26 cellular contexts compared by ENCODE assay signal in genomic region chr3:1700650-1701049, GRCh38.
"Had no signal": no experiment of that assay in that cellular context is flagged by ENCODE, and none has a peak within 500 bp of the region (broad histone marks: within the 10 kb centered on the region; RNA-seq: fewer than 3 reads in every experiment).

No MANE protein-coding gene starts in this region.

- H3K36me3 Mint-ChIP-seq: mesothelial cell of epicardium; naive B cell; natural killer cell treated with Interleukin-12 subunit alpha and Interleukin-12 subunit beta and Interleukin-15 and Interleukin-18, amount 100 ng/mL, for 72 hours had no signal

- H3K27ac ChIP-seq: dorsolateral prefrontal cortex, esophagus muscularis mucosa, heart right ventricle, left lung, prostate gland, right atrium auricular region, suprapubic skin, transverse colon had no signal

- H3K4me1 ChIP-seq: esophagus muscularis mucosa, heart right ventricle, left lung, prostate gland, right atrium auricular region, suprapubic skin, transverse colon had no signal

- H3K27ac Mint-ChIP-seq: endodermal cell; mesothelial cell of epicardium; natural killer cell treated with Interleukin-12 subunit alpha and Interleukin-12 subunit beta and Interleukin-15 and Interleukin-18, amount 100 ng/mL, for 72 hours; stimulated activated naive CD8-positive, alpha-beta T cell treated with anti-CD3 and anti-CD28 coated beads, Interleukin-15, amount 100 ng/mL, for 72 hours had no signal

- H3K27me3 ChIP-seq: esophagus muscularis mucosa, heart right ventricle, left lung, right atrium auricular region, suprapubic skin, transverse colon had no signal

- H3K4me1 Mint-ChIP-seq: endodermal cell; naive B cell; neural crest cell; stimulated activated naive CD8-positive, alpha-beta T cell treated with anti-CD3 and anti-CD28 coated beads, Interleukin-15, amount 100 ng/mL, for 72 hours had no signal

- H3K4me3 ChIP-seq: dorsolateral prefrontal cortex, esophagus muscularis mucosa, heart right ventricle, left lung, mucosa of descending colon, prostate gland, right atrium auricular region, smooth muscle cell, suprapubic skin, transverse colon had no signal

- H3K36me3 ChIP-seq: esophagus muscularis mucosa, heart right ventricle, left lung, prostate gland, right atrium auricular region, suprapubic skin, transverse colon had no signal

- DNase-seq: dorsolateral prefrontal cortex; effector CD8-positive, alpha-beta T cell; endodermal cell; foreskin melanocyte; glutamatergic neuron; heart right ventricle; hippocampal formation; left cardiac atrium; mesenchymal stem cell; mucosa of descending colon; naive B cell; nucleus accumbens; stimulated activated CD4-positive, alpha-beta T cell treated with anti-CD3 and anti-CD28 coated beads, Interleukin-2, amount 100 ng/mL, for 24 hours; stimulated activated CD4-positive, alpha-beta T cell treated with anti-CD3 and anti-CD28 coated beads, Interleukin-4, amount 100 ng/mL, for 24 hours; stimulated activated naive CD4-positive, alpha-beta T cell; stimulated activated naive CD8-positive, alpha-beta T cell treated with anti-CD3 and anti-CD28 coated beads, Interleukin-15, amount 100 ng/mL, for 72 hours; transverse colon had no signal

- H3K9me3 ChIP-seq: prostate gland, right atrium auricular region, suprapubic skin had no signal

- H3K4me3 Mint-ChIP-seq: endodermal cell; mesothelial cell of epicardium; naive B cell; natural killer cell treated with Interleukin-12 subunit alpha and Interleukin-12 subunit beta and Interleukin-15 and Interleukin-18, amount 100 ng/mL, for 72 hours; neural crest cell; stimulated activated naive CD8-positive, alpha-beta T cell treated with anti-CD3 and anti-CD28 coated beads, Interleukin-15, amount 100 ng/mL, for 72 hours had no signal

- H3K9me3 Mint-ChIP-seq: mesothelial cell of epicardium, neural crest cell had no signal

- H3K27me3 Mint-ChIP-seq: naive B cell; natural killer cell treated with Interleukin-12 subunit alpha and Interleukin-12 subunit beta and Interleukin-15 and Interleukin-18, amount 100 ng/mL, for 72 hours; stimulated activated naive CD8-positive, alpha-beta T cell treated with anti-CD3 and anti-CD28 coated beads, Interleukin-15, amount 100 ng/mL, for 72 hours had no signal
